Comparison of ENCODE assay signal across 3 cellular contexts in the genomic region with DNA sequence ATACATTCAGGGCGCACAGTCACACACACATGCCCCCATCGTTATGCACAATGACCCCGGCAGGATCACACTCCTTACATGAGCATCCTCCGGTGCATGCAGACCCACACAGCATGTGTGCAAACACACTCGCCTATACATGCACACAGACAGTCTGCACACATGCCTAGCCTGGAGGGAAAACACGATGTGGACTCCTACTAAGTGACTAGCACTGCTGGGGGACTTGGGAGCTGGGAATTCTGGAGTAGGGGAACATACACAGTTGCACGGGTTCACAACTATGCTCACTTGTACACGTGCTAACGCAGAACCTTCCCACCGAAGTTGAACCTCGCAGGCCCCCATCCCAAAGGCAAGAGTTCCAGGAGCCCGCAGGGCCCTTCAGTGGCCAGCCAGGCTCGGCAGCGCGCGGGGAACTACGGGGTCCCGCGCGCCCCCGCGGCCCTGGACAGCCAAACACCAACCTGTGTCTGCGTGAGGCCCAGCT.
TF ChIP-seq lines count a peak whose summit lies in the region.

No MANE protein-coding gene starts in this region.

TF ChIP-seq in SK-N-SH, 30 proteins besides CTCF, POLR2A, EP300 and RAD21:
- no peak for TF ChIP-seq TEAD4 (IDR thresholded peaks at IDR 0.05; ENCODE audit: borderline replicate concordance, insufficient read depth)
- TF ChIP-seq NFIC (IDR thresholded peaks at IDR 0.05; ENCODE audit: borderline replicate concordance) = no peak
- TF ChIP-seq, protein P1, sequence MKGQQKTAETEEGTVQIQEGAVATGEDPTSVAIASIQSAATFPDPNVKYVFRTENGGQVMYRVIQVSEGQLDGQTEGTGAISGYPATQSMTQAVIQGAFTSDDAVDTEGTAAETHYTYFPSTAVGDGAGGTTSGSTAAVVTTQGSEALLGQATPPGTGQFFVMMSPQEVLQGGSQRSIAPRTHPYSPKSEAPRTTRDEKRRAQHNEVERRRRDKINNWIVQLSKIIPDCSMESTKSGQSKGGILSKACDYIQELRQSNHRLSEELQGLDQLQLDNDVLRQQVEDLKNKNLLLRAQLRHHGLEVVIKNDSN (IDR thresholded peaks at IDR 0.05; ENCODE audit: borderline replicate concordance, low read depth) = no peak
- TF ChIP-seq RFX5 (IDR thresholded peaks at IDR 0.05; ENCODE audit: low read length) = no peak
- TF ChIP-seq, protein P2, sequence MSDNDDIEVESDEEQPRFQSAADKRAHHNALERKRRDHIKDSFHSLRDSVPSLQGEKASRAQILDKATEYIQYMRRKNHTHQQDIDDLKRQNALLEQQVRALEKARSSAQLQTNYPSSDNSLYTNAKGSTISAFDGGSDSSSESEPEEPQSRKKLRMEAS (IDR thresholded peaks at IDR 0.05; ENCODE audit: low read depth) = no peak
- no peak for TF ChIP-seq POLR2AphosphoS5 (IDR thresholded peaks at IDR 0.05; ENCODE audit: low read depth, low read length)
- TF ChIP-seq, protein P3, sequence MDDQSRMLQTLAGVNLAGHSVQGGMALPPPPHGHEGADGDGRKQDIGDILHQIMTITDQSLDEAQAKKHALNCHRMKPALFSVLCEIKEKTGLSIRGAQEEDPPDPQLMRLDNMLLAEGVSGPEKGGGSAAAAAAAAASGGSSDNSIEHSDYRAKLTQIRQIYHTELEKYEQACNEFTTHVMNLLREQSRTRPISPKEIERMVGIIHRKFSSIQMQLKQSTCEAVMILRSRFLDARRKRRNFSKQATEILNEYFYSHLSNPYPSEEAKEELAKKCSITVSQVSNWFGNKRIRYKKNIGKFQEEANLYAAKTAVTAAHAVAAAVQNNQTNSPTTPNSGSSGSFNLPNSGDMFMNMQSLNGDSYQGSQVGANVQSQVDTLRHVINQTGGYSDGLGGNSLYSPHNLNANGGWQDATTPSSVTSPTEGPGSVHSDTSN (IDR thresholded peaks at IDR 0.05) = no peak
- TF ChIP-seq SMC3 (IDR thresholded peaks at IDR 0.05; ENCODE audit: low read depth, low read length) = no peak
- no peak for TF ChIP-seq FOXJ3 (CRISPR knock-in tag; IDR thresholded peaks at IDR 0.05)
- TF ChIP-seq GABPA (IDR thresholded peaks at IDR 0.05; ENCODE audit: low read depth) = no peak
- no peak for TF ChIP-seq RCOR1 (IDR thresholded peaks at IDR 0.05; ENCODE audit: low read length)
- no peak for TF ChIP-seq YY1 (IDR thresholded peaks at IDR 0.05; ENCODE audit: low read depth)
- TF ChIP-seq TCF12 (IDR thresholded peaks at IDR 0.05) = no peak
- TF ChIP-seq, protein P4, sequence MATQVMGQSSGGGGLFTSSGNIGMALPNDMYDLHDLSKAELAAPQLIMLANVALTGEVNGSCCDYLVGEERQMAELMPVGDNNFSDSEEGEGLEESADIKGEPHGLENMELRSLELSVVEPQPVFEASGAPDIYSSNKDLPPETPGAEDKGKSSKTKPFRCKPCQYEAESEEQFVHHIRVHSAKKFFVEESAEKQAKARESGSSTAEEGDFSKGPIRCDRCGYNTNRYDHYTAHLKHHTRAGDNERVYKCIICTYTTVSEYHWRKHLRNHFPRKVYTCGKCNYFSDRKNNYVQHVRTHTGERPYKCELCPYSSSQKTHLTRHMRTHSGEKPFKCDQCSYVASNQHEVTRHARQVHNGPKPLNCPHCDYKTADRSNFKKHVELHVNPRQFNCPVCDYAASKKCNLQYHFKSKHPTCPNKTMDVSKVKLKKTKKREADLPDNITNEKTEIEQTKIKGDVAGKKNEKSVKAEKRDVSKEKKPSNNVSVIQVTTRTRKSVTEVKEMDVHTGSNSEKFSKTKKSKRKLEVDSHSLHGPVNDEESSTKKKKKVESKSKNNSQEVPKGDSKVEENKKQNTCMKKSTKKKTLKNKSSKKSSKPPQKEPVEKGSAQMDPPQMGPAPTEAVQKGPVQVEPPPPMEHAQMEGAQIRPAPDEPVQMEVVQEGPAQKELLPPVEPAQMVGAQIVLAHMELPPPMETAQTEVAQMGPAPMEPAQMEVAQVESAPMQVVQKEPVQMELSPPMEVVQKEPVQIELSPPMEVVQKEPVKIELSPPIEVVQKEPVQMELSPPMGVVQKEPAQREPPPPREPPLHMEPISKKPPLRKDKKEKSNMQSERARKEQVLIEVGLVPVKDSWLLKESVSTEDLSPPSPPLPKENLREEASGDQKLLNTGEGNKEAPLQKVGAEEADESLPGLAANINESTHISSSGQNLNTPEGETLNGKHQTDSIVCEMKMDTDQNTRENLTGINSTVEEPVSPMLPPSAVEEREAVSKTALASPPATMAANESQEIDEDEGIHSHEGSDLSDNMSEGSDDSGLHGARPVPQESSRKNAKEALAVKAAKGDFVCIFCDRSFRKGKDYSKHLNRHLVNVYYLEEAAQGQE (IDR thresholded peaks at IDR 0.05; ENCODE audit: low read depth, low read length) = no peak
TF ChIP-seq in SK-N-SH: peak in this region for 0.

TF ChIP-seq in SK-N-SH treated with all-trans-retinoic acid at 6 μM for 48 hours, 23 proteins besides CTCF, POLR2A, EP300 and RAD21:
- TF ChIP-seq CSDC2 (CRISPR knock-in tag; IDR thresholded peaks at IDR 0.05) (no peak), ZC3H10 (CRISPR knock-in tag; IDR thresholded peaks at IDR 0.05) (no peak), ZNF8 (CRISPR knock-in tag; IDR thresholded peaks at IDR 0.05) (no peak), ZFP3 (CRISPR knock-in tag; IDR thresholded peaks at IDR 0.05) (no peak), ESRRG (CRISPR knock-in tag; IDR thresholded peaks at IDR 0.05) (no peak)
TF ChIP-seq in SK-N-SH treated with all-trans-retinoic acid at 6 μM for 48 hours: peak in this region for 0.

TF ChIP-seq in HepG2, 621 proteins besides CTCF, POLR2A, EP300 and RAD21:
- TF ChIP-seq CHD4 (IDR thresholded peaks at IDR 0.05; ENCODE audit: borderline replicate concordance, low read length) (no peak), ZNF652 (CRISPR knock-in tag; IDR thresholded peaks at IDR 0.05; ENCODE audit: borderline replicate concordance, low read depth) (no peak), PHF8 (CRISPR knock-in tag; IDR thresholded peaks at IDR 0.05) (0 out of 2 replicates have a peak, but pooled peaks have one; percentile 29), ZNF44 (CRISPR knock-in tag; IDR thresholded peaks at IDR 0.05) (0 out of 2 replicates have a peak, but pooled peaks have one; percentile 41), KMT2B (CRISPR knock-in tag; IDR thresholded peaks at IDR 0.05) (no peak), GATA4 (IDR thresholded peaks at IDR 0.05; ENCODE audit: borderline replicate concordance, low read depth) (no peak), MEIS1 (CRISPR knock-in tag; IDR thresholded peaks at IDR 0.05; ENCODE audit: borderline replicate concordance) (0 out of 2 replicates have a peak, but pooled peaks have one; percentile 16), ZNF501 (CRISPR knock-in tag; IDR thresholded peaks at IDR 0.05) (0 out of 2 replicates have a peak, but pooled peaks have one; percentile 27), MED13 (CRISPR knock-in tag; IDR thresholded peaks at IDR 0.05) (no peak), PHF21A (CRISPR knock-in tag; IDR thresholded peaks at IDR 0.05) (0 out of 2 replicates have a peak, but pooled peaks have one; percentile 27), LCORL (IDR thresholded peaks at IDR 0.05) (no peak), LCORL (CRISPR knock-in tag; IDR thresholded peaks at IDR 0.05) (peak; percentile 44; the same call in 1 of the 2 replicates), GLI4 (CRISPR knock-in tag; IDR thresholded peaks at IDR 0.05; ENCODE audit: borderline replicate concordance) (0 out of 2 replicates have a peak, but pooled peaks have one; percentile 38)
- TF ChIP-seq, protein P5, sequence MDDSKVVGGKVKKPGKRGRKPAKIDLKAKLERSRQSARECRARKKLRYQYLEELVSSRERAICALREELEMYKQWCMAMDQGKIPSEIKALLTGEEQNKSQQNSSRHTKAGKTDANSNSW (CRISPR knock-in tag; IDR thresholded peaks at IDR 0.05; ENCODE audit: borderline replicate concordance) = no peak
- TF ChIP-seq, protein P6, sequence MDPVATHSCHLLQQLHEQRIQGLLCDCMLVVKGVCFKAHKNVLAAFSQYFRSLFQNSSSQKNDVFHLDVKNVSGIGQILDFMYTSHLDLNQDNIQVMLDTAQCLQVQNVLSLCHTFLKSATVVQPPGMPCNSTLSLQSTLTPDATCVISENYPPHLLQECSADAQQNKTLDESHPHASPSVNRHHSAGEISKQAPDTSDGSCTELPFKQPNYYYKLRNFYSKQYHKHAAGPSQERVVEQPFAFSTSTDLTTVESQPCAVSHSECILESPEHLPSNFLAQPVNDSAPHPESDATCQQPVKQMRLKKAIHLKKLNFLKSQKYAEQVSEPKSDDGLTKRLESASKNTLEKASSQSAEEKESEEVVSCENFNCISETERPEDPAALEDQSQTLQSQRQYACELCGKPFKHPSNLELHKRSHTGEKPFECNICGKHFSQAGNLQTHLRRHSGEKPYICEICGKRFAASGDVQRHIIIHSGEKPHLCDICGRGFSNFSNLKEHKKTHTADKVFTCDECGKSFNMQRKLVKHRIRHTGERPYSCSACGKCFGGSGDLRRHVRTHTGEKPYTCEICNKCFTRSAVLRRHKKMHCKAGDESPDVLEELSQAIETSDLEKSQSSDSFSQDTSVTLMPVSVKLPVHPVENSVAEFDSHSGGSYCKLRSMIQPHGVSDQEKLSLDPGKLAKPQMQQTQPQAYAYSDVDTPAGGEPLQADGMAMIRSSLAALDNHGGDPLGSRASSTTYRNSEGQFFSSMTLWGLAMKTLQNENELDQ (CRISPR knock-in tag; IDR thresholded peaks at IDR 0.05; ENCODE audit: borderline replicate concordance) = no peak
- TF ChIP-seq, protein P7, sequence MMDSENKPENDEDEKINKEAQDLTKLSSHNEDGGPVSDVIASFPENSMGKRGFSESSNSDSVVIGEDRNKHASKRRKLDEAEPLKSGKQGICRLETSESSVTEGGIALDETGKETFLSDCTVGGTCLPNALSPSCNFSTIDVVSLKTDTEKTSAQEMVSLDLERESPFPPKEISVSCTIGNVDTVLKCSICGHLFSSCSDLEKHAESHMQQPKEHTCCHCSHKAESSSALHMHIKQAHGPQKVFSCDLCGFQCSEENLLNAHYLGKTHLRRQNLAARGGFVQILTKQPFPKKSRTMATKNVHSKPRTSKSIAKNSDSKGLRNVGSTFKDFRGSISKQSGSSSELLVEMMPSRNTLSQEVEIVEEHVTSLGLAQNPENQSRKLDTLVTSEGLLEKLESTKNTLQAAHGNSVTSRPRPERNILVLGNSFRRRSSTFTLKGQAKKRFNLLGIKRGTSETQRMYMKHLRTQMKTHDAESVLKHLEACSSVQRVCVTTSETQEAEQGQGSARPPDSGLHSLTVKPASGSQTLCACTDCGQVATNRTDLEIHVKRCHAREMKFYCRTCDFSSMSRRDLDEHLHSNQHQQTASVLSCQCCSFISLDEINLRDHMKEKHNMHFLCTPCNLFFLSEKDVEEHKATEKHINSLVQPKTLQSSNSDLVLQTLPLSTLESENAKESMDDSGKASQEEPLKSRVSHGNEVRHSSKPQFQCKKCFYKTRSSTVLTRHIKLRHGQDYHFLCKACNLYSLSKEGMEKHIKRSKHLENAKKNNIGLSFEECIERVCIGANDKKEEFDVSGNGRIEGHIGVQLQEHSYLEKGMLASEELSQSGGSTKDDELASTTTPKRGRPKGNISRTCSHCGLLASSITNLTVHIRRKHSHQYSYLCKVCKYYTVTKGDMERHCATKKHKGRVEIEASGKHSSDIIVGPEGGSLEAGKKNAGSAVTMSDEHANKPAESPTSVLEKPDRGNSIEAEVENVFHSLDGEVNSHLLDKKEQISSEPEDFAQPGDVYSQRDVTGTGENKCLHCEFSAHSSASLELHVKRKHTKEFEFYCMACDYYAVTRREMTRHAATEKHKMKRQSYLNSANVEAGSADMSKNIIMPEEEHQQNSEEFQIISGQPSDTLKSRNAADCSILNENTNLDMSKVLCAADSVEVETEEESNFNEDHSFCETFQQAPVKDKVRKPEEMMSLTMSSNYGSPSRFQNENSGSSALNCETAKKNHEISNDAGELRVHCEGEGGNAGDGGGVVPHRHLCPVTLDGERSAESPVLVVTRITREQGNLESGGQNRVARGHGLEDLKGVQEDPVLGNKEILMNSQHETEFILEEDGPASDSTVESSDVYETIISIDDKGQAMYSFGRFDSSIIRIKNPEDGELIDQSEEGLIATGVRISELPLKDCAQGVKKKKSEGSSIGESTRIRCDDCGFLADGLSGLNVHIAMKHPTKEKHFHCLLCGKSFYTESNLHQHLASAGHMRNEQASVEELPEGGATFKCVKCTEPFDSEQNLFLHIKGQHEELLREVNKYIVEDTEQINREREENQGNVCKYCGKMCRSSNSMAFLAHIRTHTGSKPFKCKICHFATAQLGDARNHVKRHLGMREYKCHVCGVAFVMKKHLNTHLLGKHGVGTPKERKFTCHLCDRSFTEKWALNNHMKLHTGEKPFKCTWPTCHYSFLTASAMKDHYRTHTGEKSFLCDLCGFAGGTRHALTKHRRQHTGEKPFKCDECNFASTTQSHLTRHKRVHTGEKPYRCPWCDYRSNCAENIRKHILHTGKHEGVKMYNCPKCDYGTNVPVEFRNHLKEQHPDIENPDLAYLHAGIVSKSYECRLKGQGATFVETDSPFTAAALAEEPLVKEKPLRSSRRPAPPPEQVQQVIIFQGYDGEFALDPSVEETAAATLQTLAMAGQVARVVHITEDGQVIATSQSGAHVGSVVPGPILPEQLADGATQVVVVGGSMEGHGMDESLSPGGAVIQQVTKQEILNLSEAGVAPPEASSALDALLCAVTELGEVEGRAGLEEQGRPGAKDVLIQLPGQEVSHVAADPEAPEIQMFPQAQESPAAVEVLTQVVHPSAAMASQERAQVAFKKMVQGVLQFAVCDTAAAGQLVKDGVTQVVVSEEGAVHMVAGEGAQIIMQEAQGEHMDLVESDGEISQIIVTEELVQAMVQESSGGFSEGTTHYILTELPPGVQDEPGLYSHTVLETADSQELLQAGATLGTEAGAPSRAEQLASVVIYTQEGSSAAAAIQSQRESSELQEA (CRISPR knock-in tag; IDR thresholded peaks at IDR 0.05; ENCODE audit: not compliant biosample characterization) = peak; percentile 18
